20 cellular contexts compared by ENCODE assay signal in the genomic region with DNA sequence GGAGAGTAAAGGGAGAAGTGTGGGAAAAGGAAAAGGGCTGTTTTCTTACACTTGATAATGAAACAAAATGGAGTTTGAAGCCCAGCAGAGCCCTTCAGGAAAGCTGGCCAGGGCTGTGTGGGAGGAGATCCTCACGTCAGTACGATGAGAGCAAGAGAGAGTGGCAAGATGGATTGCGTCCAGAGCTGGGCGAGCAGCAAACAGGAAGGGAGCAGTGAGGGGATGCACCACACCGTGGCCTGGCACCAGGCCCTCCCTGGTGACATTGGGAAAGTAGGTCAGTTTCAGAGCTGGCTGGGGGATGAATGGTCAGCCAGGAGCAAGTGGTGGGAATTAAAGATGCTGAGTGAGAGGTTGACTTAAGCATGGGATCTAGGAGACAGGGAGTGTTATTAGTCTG.
DNase-seq lines count a peak whose midpoint lies in the region; ATAC-seq lines count a peak whose summit lies in the region.
"Had no signal": no experiment of that assay in that cellular context is flagged by ENCODE, and none has a peak within 500 bp of the region (broad histone marks: within the 10 kb centered on the region; RNA-seq: fewer than 3 reads in every experiment).

No MANE protein-coding gene starts in this region.

- peaks cover 7% of the 10 kb centered on the region for H3K9me3 Mint-ChIP-seq in stimulated activated effector memory CD8-positive, alpha-beta T cell treated with anti-CD3 and anti-CD28 coated beads, Interleukin-12 subunit alpha, Interleukin-12 subunit beta, amount 100 ng/mL, for 72 hours

- H3K27ac Mint-ChIP-seq in stimulated activated effector memory CD8-positive, alpha-beta T cell treated with anti-CD3 and anti-CD28 coated beads, Interleukin-12 subunit alpha, Interleukin-12 subunit beta, amount 100 ng/mL, for 72 hours: no peak overlapping the region
- H3K27ac Mint-ChIP-seq: activated CD8-positive, alpha-beta T cell treated with anti-CD3 and anti-CD28 coated beads for 36 hours had no signal

- peak; percentile 48 for DNase-seq in NCI-H2029 (lab: John Stamatoyannopoulos, UW)
- DNase-seq in cerebellum (ENCODE audit: low spot score): peak; percentile 91
- peak; percentile 2 for DNase-seq in kidney glomerular epithelial cell (lab: John Stamatoyannopoulos, UW)
- no peak for DNase-seq in stimulated activated effector memory CD8-positive, alpha-beta T cell treated with anti-CD3 and anti-CD28 coated beads, Interleukin-12 subunit alpha, Interleukin-12 subunit beta, amount 100 ng/mL, for 72 hours (ENCODE audit: low spot score in 2 of 2)
- no peak for DNase-seq in NCI-H1694 treated with DMSO at 0.1 percent for 48 hours (lab: John Stamatoyannopoulos, UW)
- no peak for DNase-seq in activated CD8-positive, alpha-beta memory T cell treated with anti-CD3 and anti-CD28 coated beads, Interleukin-2, amount 50 U/mL, for 48 hours
- DNase-seq in NCI-H146 treated with DMSO at 0.1 percent for 48 hours (lab: John Stamatoyannopoulos, UW; ENCODE audit: unreplicated experiment): no peak
- DNase-seq: activated CD8-positive, alpha-beta T cell treated with anti-CD3 and anti-CD28 coated beads for 36 hours; dermis blood vessel endothelial cell; H7; KG1; lower lobe of right lung; NCI-H187; NCI-H2227 treated with DMSO at 0.1 percent for 48 hours; PC-3; SIG-M5; stimulated activated CD4-positive, alpha-beta T cell treated with anti-CD3 and anti-CD28 coated beads, Interleukin-15, amount 100 ng/mL, for 24 hours had no signal

- no peak overlapping the region for H3K4me3 Mint-ChIP-seq in stimulated activated effector memory CD8-positive, alpha-beta T cell treated with anti-CD3 and anti-CD28 coated beads, Interleukin-12 subunit alpha, Interleukin-12 subunit beta, amount 100 ng/mL, for 72 hours
- H3K4me3 Mint-ChIP-seq: activated CD8-positive, alpha-beta T cell treated with anti-CD3 and anti-CD28 coated beads for 36 hours had no signal

- H3K4me1 Mint-ChIP-seq in stimulated activated effector memory CD8-positive, alpha-beta T cell treated with anti-CD3 and anti-CD28 coated beads, Interleukin-12 subunit alpha, Interleukin-12 subunit beta, amount 100 ng/mL, for 72 hours: no peaks in the 10 kb centered on the region

- peak; percentile 21 for ATAC-seq in stimulated activated effector memory CD8-positive, alpha-beta T cell treated with anti-CD3 and anti-CD28 coated beads, Interleukin-12 subunit alpha, Interleukin-12 subunit beta, amount 100 ng/mL, for 72 hours
- no peak for ATAC-seq in HG03521 (IDR thresholded peaks at IDR 0.05; ENCODE audit: unreplicated experiment)
- ATAC-seq: activated CD4-positive, CD25-positive, alpha-beta regulatory T cell treated with anti-CD3 and anti-CD28 coated beads, Interleukin-2, amount 50 U/mL, for 24 hours; activated CD8-positive, alpha-beta T cell treated with anti-CD3 and anti-CD28 coated beads for 36 hours; PC-3; sciatic nerve had no signal

- H3K36me3 Mint-ChIP-seq in stimulated activated effector memory CD8-positive, alpha-beta T cell treated with anti-CD3 and anti-CD28 coated beads, Interleukin-12 subunit alpha, Interleukin-12 subunit beta, amount 100 ng/mL, for 72 hours: no peaks in the 10 kb centered on the region

Comparison
In these comparisons a context has a peak if more than half of its experiments do, and no peak if none do; other contexts are left out.
1. DNase-seq: peak in NCI-H2029 (single experiment), cerebellum (single experiment) and kidney glomerular epithelial cell (single experiment); none in stimulated activated effector memory CD8-positive, alpha-beta T cell treated with anti-CD3 and anti-CD28 coated beads, Interleukin-12 subunit alpha, Interleukin-12 subunit beta, amount 100 ng/mL, for 72 hours (0 of 2), NCI-H1694 treated with DMSO at 0.1 percent for 48 hours (single experiment), activated CD8-positive, alpha-beta memory T cell treated with anti-CD3 and anti-CD28 coated beads, Interleukin-2, amount 50 U/mL, for 48 hours (single experiment) and NCI-H146 treated with DMSO at 0.1 percent for 48 hours (single experiment).